Comparison of ENCODE assay signal across 1 cellular context in the genomic region with DNA sequence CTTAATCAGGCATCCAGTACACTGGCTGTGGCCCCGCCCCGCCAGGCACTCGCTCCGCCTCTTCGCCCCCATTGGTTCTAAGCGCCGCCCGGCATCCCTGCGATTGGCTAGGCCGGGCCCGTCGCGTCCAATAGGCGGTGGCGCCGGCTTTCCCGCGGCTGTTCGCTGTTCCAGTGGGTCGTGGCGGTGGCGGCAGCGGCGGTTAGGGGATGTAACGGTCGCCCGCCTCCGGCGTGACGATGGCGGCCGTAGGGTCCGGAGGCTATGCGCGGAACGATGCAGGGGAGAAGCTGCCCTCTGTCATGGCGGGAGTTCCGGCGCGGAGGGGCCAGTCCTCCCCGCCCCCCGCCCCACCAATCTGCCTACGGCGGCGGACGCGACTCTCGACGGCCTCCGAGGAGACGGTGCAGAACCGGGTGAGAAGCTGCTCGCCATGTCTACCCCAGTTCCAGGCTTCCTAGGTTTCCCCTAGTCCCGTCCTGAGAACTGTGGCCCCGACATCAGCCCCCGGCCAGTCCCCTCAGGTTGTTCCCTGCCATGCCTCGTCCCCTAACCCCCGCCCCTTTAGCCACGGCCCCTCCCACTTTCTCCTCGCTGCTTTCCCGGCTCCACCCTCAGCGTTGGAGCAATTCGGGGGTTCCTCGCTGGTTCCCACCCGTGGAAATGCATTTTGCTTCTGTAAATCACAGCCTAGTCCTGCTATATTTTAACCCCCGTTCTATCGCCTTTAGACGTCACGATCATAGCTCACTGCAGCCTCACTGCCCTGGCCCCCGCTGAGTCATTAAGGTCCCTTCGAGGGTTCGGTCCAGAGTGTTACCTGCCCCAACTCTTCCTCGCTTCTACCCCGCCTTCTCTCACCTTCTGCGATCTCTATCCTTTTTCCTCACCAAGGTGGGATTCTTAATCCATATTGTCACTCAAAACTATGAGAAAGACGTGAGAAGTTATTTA.
A peak's percentile ranks its signal among the peaks of the same experiment; 100 is the strongest.
TF ChIP-seq lines count a peak whose summit lies in the region.

A gene (plus strand): TSS at position 165 of the 954 bp plus-strand sequence. CDS start 75 bp downstream, at position 240.

TF ChIP-seq in GM12878, 131 proteins besides CTCF, POLR2A, EP300 and RAD21 (continued from another document):
- TF ChIP-seq, protein P1, sequence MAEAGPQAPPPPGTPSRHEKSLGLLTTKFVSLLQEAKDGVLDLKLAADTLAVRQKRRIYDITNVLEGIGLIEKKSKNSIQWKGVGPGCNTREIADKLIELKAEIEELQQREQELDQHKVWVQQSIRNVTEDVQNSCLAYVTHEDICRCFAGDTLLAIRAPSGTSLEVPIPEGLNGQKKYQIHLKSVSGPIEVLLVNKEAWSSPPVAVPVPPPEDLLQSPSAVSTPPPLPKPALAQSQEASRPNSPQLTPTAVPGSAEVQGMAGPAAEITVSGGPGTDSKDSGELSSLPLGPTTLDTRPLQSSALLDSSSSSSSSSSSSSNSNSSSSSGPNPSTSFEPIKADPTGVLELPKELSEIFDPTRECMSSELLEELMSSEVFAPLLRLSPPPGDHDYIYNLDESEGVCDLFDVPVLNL (IDR thresholded peaks at IDR 0.05; ENCODE audit: low read depth, low read length), result peak; percentile 95
- TF ChIP-seq SIN3A (IDR thresholded peaks at IDR 0.05; ENCODE audit: low read depth, low read length), result peak; percentile 99
- TF ChIP-seq NR2F1 (conservative IDR thresholded peaks at IDR 0.05), result 0 out of 2 replicates have a peak, but pooled peaks have one; percentile 6
- TF ChIP-seq ZZZ3 (IDR thresholded peaks at IDR 0.05; ENCODE audit: control insufficient read depth, insufficient read length, low read depth), result no peak
- TF ChIP-seq TAF1 (IDR thresholded peaks at IDR 0.05; ENCODE audit: borderline replicate concordance, low read depth, low read length), result 0 out of 2 replicates have a peak, but pooled peaks have one; percentile 17
- 0 out of 2 replicates have a peak, but pooled peaks have one; percentile 72 for TF ChIP-seq ZNF207 (IDR thresholded peaks at IDR 0.05; ENCODE audit: borderline replicate concordance)
- TF ChIP-seq RUNX3 (IDR thresholded peaks at IDR 0.05; ENCODE audit: low read length), result peak; percentile 55
- TF ChIP-seq NFYA (IDR thresholded peaks at IDR 0.05; ENCODE audit: borderline replicate concordance, low read depth, low read length), result peak; percentile 52; the same call in 1 of the 2 replicates
- TF ChIP-seq, protein P2, sequence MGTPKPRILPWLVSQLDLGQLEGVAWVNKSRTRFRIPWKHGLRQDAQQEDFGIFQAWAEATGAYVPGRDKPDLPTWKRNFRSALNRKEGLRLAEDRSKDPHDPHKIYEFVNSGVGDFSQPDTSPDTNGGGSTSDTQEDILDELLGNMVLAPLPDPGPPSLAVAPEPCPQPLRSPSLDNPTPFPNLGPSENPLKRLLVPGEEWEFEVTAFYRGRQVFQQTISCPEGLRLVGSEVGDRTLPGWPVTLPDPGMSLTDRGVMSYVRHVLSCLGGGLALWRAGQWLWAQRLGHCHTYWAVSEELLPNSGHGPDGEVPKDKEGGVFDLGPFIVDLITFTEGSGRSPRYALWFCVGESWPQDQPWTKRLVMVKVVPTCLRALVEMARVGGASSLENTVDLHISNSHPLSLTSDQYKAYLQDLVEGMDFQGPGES (IDR thresholded peaks at IDR 0.05), result peak; percentile 70; the same call in 1 of the 2 replicates
- TF ChIP-seq LARP7 (IDR thresholded peaks at IDR 0.05), result peak; percentile 62
- 0 out of 2 replicates have a peak, but pooled peaks have one; percentile 9 for TF ChIP-seq NBN (IDR thresholded peaks at IDR 0.05)
- TF ChIP-seq SP1 (IDR thresholded peaks at IDR 0.05; ENCODE audit: low read depth, low read length), result peak; percentile 91
- peak; percentile 74 for TF ChIP-seq CHD2 (IDR thresholded peaks at IDR 0.05; ENCODE audit: borderline replicate concordance, low read depth, low read length)
- no peak; the same call in none of the 2 replicates for TF ChIP-seq POLR2AphosphoS5 (IDR thresholded peaks at IDR 0.05; ENCODE audit: low read length)
- peak; percentile 27; the same call in 1 of the 2 replicates for TF ChIP-seq DPF2 (IDR thresholded peaks at IDR 0.05)
- peak; percentile 26; the same call in 1 of the 2 replicates for TF ChIP-seq BACH1 (IDR thresholded peaks at IDR 0.05; ENCODE audit: borderline replicate concordance)
- TF ChIP-seq, protein P3, sequence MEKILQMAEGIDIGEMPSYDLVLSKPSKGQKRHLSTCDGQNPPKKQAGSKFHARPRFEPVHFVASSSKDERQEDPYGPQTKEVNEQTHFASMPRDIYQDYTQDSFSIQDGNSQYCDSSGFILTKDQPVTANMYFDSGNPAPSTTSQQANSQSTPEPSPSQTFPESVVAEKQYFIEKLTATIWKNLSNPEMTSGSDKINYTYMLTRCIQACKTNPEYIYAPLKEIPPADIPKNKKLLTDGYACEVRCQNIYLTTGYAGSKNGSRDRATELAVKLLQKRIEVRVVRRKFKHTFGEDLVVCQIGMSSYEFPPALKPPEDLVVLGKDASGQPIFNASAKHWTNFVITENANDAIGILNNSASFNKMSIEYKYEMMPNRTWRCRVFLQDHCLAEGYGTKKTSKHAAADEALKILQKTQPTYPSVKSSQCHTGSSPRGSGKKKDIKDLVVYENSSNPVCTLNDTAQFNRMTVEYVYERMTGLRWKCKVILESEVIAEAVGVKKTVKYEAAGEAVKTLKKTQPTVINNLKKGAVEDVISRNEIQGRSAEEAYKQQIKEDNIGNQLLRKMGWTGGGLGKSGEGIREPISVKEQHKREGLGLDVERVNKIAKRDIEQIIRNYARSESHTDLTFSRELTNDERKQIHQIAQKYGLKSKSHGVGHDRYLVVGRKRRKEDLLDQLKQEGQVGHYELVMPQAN (conservative IDR thresholded peaks at IDR 0.05), result peak; percentile 100
- TF ChIP-seq RFX5 (IDR thresholded peaks at IDR 0.05; ENCODE audit: low read depth, low read length), result peak; percentile 69; the same call in 1 of the 2 replicates
- 0 out of 2 replicates have a peak, but pooled peaks have one; percentile 46 for TF ChIP-seq CBFB (IDR thresholded peaks at IDR 0.05; ENCODE audit: low read depth)
- no peak for TF ChIP-seq FOXK2 (IDR thresholded peaks at IDR 0.05)
- TF ChIP-seq FOS (IDR thresholded peaks at IDR 0.05; ENCODE audit: borderline replicate concordance, extremely low read depth, insufficient read length), result peak; percentile 68
- no peak for TF ChIP-seq ZNF384 (IDR thresholded peaks at IDR 0.05; ENCODE audit: borderline replicate concordance, low read depth, low read length)
- TF ChIP-seq, protein P4, sequence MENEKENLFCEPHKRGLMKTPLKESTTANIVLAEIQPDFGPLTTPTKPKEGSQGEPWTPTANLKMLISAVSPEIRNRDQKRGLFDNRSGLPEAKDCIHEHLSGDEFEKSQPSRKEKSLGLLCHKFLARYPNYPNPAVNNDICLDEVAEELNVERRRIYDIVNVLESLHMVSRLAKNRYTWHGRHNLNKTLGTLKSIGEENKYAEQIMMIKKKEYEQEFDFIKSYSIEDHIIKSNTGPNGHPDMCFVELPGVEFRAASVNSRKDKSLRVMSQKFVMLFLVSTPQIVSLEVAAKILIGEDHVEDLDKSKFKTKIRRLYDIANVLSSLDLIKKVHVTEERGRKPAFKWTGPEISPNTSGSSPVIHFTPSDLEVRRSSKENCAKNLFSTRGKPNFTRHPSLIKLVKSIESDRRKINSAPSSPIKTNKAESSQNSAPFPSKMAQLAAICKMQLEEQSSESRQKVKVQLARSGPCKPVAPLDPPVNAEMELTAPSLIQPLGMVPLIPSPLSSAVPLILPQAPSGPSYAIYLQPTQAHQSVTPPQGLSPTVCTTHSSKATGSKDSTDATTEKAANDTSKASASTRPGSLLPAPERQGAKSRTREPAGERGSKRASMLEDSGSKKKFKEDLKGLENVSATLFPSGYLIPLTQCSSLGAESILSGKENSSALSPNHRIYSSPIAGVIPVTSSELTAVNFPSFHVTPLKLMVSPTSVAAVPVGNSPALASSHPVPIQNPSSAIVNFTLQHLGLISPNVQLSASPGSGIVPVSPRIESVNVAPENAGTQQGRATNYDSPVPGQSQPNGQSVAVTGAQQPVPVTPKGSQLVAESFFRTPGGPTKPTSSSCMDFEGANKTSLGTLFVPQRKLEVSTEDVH (IDR thresholded peaks at IDR 0.05; ENCODE audit: low read depth, partially characterized antibody), result peak; percentile 59
- TF ChIP-seq YY1 (IDR thresholded peaks at IDR 0.05; ENCODE audit: low read depth, low read length), result peak; percentile 75
